Comparison of ENCODE assay signal across 10 cellular contexts in the genomic region with DNA sequence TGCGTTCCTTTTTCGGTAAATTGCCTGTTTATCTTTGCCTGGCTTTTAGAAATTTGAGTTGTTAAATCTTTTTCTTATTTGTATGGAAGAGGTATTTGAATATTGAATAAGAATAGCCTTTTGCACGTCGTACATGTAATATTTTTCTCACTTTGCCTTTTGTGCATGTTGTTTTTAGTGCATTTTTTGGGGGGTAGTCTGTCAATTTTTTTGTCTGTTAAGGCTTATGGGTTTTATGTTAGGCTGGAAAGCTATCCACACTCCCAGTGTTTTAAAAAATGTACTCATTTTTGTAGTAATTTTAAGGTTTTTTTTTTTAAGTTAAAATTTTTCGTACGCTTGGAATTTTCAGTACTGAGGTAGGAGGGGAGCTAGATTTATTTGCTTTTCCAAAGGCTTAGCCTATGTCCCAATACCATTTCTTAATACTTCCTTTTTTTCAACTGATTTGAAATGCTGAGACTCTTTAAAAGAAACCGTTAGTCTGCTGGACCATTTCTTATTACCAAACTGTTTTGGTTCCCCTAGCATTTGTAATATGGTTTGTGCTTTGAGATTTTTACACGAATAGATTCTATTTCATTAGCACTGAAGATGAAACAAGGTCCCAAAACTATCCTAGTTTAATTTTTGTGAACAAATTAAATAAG. TPM values are rescaled to one million over a fixed set of nuclear protein-coding genes. Genes with fewer than 3 reads are reported as not detected.
DNase-seq lines count a peak whose midpoint lies in the region; ATAC-seq and TF ChIP-seq lines count a peak whose summit lies in the region.
"Had no signal": no experiment of that assay in that cellular context is flagged by ENCODE, and none has a peak within 500 bp of the region (broad histone marks: within the 10 kb centered on the region; RNA-seq: fewer than 3 reads in every experiment).

No MANE protein-coding gene starts in this region.

- H3K4me3 ChIP-seq in heart right ventricle (peak overlapping the region in 9 of 10 donors; percentile 55 to 84 (median 73)), mesodermal cell (ENCODE audit: extremely low read depth, insufficient read depth, low read length, poor library complexity, severe bottlenecking) (peak overlapping the region; percentile 45), upper lobe of right lung (peak overlapping the region; percentile 74)

- peaks cover 0 to 28% (median 12%) of the 10 kb centered on the region in 9 donors for H3K4me1 ChIP-seq in heart right ventricle
- H3K4me1 ChIP-seq in mesodermal cell (ENCODE audit: control insufficient read depth, insufficient read depth, low read length, poor library complexity, severe bottlenecking): no peaks in the 10 kb centered on the region
- H3K4me1 ChIP-seq in upper lobe of right lung: peaks cover 5% of the 10 kb centered on the region

- peak overlapping the region in 4 of 10 donors; percentile 72 to 82 (median 76) for H3K27ac ChIP-seq in heart right ventricle
- H3K27ac ChIP-seq in mesodermal cell (ENCODE audit: low read depth, low read length, severe bottlenecking): no peak overlapping the region
- H3K27ac ChIP-seq in upper lobe of right lung: no peak overlapping the region

- peak overlapping the region; percentile 97 for H3K4me3 Mint-ChIP-seq in activated naive CD8-positive, alpha-beta T cell treated with anti-CD3 and anti-CD28 coated beads, Interleukin-2, amount 10 ng/mL, durations not matched to agents 7 days and 5 days

- peaks cover 2% of the 10 kb centered on the region for H3K9me3 Mint-ChIP-seq in activated naive CD8-positive, alpha-beta T cell treated with anti-CD3 and anti-CD28 coated beads, Interleukin-2, amount 10 ng/mL, durations not matched to agents 7 days and 5 days

- intact Hi-C loops in heart right ventricle (cut with DNase I) (loop anchor here in 5 of 10 donors (5.0 kb wide), 4 partner anchors 64 to 241 kb away; partner anchors contain the start of genes HERC6 (in 4 of the 5), PPM1K (in 3 of the 5) and PYURF (in 2 of the 5)), left ventricle myocardium superior (cut with micrococcal nuclease) (no loop called here), upper lobe of right lung (cut with DNase I) (no loop called here)

- peaks cover 28% of the 10 kb centered on the region for H3K36me3 Mint-ChIP-seq in activated naive CD8-positive, alpha-beta T cell treated with anti-CD3 and anti-CD28 coated beads, Interleukin-2, amount 10 ng/mL, durations not matched to agents 7 days and 5 days

- WGBS in heart right ventricle, 2 donors: 55 to 56% methylated on average over 8 of the region's 8 CpGs
- WGBS in mesodermal cell (ENCODE audit: insufficient coverage in 2 of 2), 2 experiments: 30 to 34% methylated on average over 2 of the region's 8 CpGs

- no peak for DNase-seq in heart right ventricle
- DNase-seq in left ventricle myocardium superior: no peak
- no peak for DNase-seq in activated naive CD8-positive, alpha-beta T cell treated with anti-CD3 and anti-CD28 coated beads, Interleukin-2, amount 10 ng/mL, durations not matched to agents 7 days and 5 days
- DNase-seq in upper lobe of right lung: no peak
- DNase-seq in NCI-H510A (lab: John Stamatoyannopoulos, UW): no peak
- no peak for DNase-seq in OCI-M2 (lab: John Stamatoyannopoulos, UW; ENCODE audit: unreplicated experiment)
- no peak for DNase-seq in SW 1271 (lab: John Stamatoyannopoulos, UW)
- DNase-seq: NCI-H1417 treated with DMSO at 0.1 percent for 48 hours; stimulated activated CD4-positive, alpha-beta T cell treated with anti-CD3 and anti-CD28 coated beads, Interleukin-4, amount 100 ng/mL, for 1 hour had no signal

- H3K27me3 ChIP-seq in heart right ventricle (no peaks in the 10 kb centered on the region), upper lobe of right lung (no peaks in the 10 kb centered on the region)

- TF ChIP-seq CTCF in heart right ventricle (IDR thresholded peaks at IDR 0.05): no peak
- no peak for TF ChIP-seq CTCF in upper lobe of right lung (IDR thresholded peaks at IDR 0.05)

- peaks cover 41% of the 10 kb centered on the region for H3K4me1 Mint-ChIP-seq in activated naive CD8-positive, alpha-beta T cell treated with anti-CD3 and anti-CD28 coated beads, Interleukin-2, amount 10 ng/mL, durations not matched to agents 7 days and 5 days

- ATAC-seq in heart right ventricle: no peak
- no peak for ATAC-seq in left ventricle myocardium superior
- no peak for ATAC-seq in activated naive CD8-positive, alpha-beta T cell treated with anti-CD3 and anti-CD28 coated beads, Interleukin-2, amount 10 ng/mL, durations not matched to agents 7 days and 5 days (ENCODE audit: low read depth)
- ATAC-seq in upper lobe of right lung: no peak

- POLR2A ChIA-PET in activated naive CD8-positive, alpha-beta T cell treated with anti-CD3 and anti-CD28 coated beads, Interleukin-2, amount 10 ng/mL, durations not matched to agents 7 days and 5 days (lab: Charles Lee): interaction anchor here (0.7 to 5.0 kb wide), 10 partner anchors 10 to 841 kb away, joined by 3 to 67 read pairs (median 22); partner anchors contain the start of genes HERC6 and PPM1K

- H3K9me3 ChIP-seq in heart right ventricle (no peaks in the 10 kb centered on the region), mesodermal cell (ENCODE audit: control insufficient read depth, low read length) (no peaks in the 10 kb centered on the region), upper lobe of right lung (no peaks in the 10 kb centered on the region)

- H3K27me3 Mint-ChIP-seq in activated naive CD8-positive, alpha-beta T cell treated with anti-CD3 and anti-CD28 coated beads, Interleukin-2, amount 10 ng/mL, durations not matched to agents 7 days and 5 days: no peaks in the 10 kb centered on the region

- H3K36me3 ChIP-seq in heart right ventricle (peaks cover 0 to 27% (median 3%) of the 10 kb centered on the region in 9 donors), mesodermal cell (ENCODE audit: control insufficient read depth, insufficient read depth, low read length) (no peaks in the 10 kb centered on the region), upper lobe of right lung (peaks cover 5% of the 10 kb centered on the region)

- peak overlapping the region; percentile 99 for H3K27ac Mint-ChIP-seq in activated naive CD8-positive, alpha-beta T cell treated with anti-CD3 and anti-CD28 coated beads, Interleukin-2, amount 10 ng/mL, durations not matched to agents 7 days and 5 days

RNA-seq across cellular contexts. Expression of gene HERC5, which starts 1.3 kb away (rescaled TPM):
- total RNA-seq in heart right ventricle: 1 to 10 TPM; 1.6 to 4.7 (median 2.9) TPM
- 1 to 10 TPM in 1 of 2 donors, under 1 TPM in 1; 0.84 to 2.3 TPM for polyA plus RNA-seq in heart right ventricle
- total RNA-seq in left ventricle myocardium superior: 2.0 TPM
- total RNA-seq in activated naive CD8-positive, alpha-beta T cell treated with anti-CD3 and anti-CD28 coated beads, Interleukin-2, amount 10 ng/mL, durations not matched to agents 7 days and 5 days: 10 to 100 TPM; 44.8 to 46.5 TPM
- 4.8 TPM for polyA plus RNA-seq in mesodermal cell (2013, experiment 1 of 2)
- 5.0 TPM for polyA plus RNA-seq in mesodermal cell (2013, experiment 2 of 2)
- total RNA-seq in upper lobe of right lung: 18.4 TPM
